9 cellular contexts compared by ENCODE assay signal in the genomic region with DNA sequence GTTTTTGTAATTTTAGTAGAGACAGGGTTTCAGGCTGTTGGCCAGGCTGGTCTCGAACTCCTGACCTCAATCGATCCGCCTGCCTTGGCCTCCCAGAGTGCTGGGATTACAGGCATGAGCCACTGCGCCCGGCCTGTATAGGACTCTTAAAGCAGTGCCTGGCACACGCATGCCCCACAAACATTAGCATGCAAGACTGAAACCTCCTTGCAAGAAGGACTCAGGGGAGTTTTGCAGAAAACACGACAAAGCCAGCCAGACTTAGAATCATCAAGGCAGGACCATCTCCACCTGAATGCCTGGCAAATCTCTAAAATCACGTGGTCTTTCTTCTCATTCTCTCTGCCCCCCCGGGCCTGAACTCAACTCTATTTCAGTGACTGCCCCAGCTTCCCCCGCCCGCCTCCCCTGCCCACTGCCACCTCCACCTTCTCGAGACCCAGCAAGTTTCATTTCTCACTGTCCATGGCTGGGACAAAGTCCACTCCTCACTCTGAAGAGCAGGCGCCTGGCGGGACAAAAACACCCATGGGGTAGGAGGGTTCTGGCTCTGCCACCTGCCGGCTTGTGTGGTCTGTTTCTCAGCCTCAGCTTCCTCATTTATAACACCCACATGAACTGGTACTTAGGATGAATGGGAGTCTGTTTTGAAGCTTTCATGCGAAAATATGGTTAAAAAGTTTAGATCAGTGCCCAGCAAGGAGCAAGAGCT. TPM values are rescaled to one million over a fixed set of nuclear protein-coding genes. Genes with fewer than 3 reads are reported as not detected.
A peak's percentile ranks its signal among the peaks of the same experiment; 100 is the strongest.
DNase-seq lines count a peak whose midpoint lies in the region; ATAC-seq and TF ChIP-seq lines count a peak whose summit lies in the region.
"Had no signal": no experiment of that assay in that cellular context is flagged by ENCODE, and none has a peak within 500 bp of the region (broad histone marks: within the 10 kb centered on the region; RNA-seq: fewer than 3 reads in every experiment).

No MANE protein-coding gene starts in this region.

- CTCF ChIA-PET in activated CD4-positive, alpha-beta memory T cell treated with anti-CD3 and anti-CD28 coated beads, Interleukin-2, amount 10 ng/mL, durations not matched to agents 7 days and 5 days (lab: Charles Lee): interaction anchor here (3.4 to 5.6 kb wide), 2 partner anchors 19 to 22 kb away, joined by 15 to 68 read pairs; no protein-coding TSS in a partner anchor

- peak overlapping the region; percentile 57 for H3K4me3 Mint-ChIP-seq in activated CD4-positive, alpha-beta memory T cell treated with anti-CD3 and anti-CD28 coated beads, Interleukin-2, amount 10 ng/mL, durations not matched to agents 7 days and 5 days

- in situ Hi-C loops in GM13977 (cut with MboI; ENCODE audit: low pct_unique_long_range_greater_than_20kb, low sequenced_read_pairs, unreplicated experiment): no loop called here

- ATAC-seq in GM18858 (IDR thresholded peaks at IDR 0.05; ENCODE audit: unreplicated experiment): no peak
- no peak for ATAC-seq in HG02973 (IDR thresholded peaks at IDR 0.05; ENCODE audit: unreplicated experiment)
- ATAC-seq in GM21360 (IDR thresholded peaks at IDR 0.05; ENCODE audit: unreplicated experiment): no peak
- no peak for ATAC-seq in GM18867 (IDR thresholded peaks at IDR 0.05; ENCODE audit: unreplicated experiment)

- POLR2A ChIA-PET in activated CD4-positive, alpha-beta memory T cell treated with anti-CD3 and anti-CD28 coated beads, Interleukin-2, amount 10 ng/mL, durations not matched to agents 7 days and 5 days (lab: Charles Lee): interaction anchor here (0.6 to 3.5 kb wide), 4 partner anchors 11 to 1456 kb away, joined by 3 to 24 read pairs (median 4); no protein-coding TSS in a partner anchor

- H3K4me1 Mint-ChIP-seq in activated CD4-positive, alpha-beta memory T cell treated with anti-CD3 and anti-CD28 coated beads, Interleukin-2, amount 10 ng/mL, durations not matched to agents 7 days and 5 days: peaks cover 28% of the 10 kb centered on the region

- TF ChIP-seq CTCF in GM13977 (IDR thresholded peaks at IDR 0.05; ENCODE audit: extremely low read depth, insufficient read depth, missing control alignments): peak; percentile 24

- H3K36me3 Mint-ChIP-seq in activated CD4-positive, alpha-beta memory T cell treated with anti-CD3 and anti-CD28 coated beads, Interleukin-2, amount 10 ng/mL, durations not matched to agents 7 days and 5 days (ENCODE audit: low read depth): peaks cover 19% of the 10 kb centered on the region

- peak; percentile 60 for DNase-seq in Ammon's horn (ENCODE audit: low spot score)
- DNase-seq in GM13977 (ENCODE audit: low spot score): peak; percentile 31
- DNase-seq in activated CD4-positive, alpha-beta memory T cell treated with anti-CD3 and anti-CD28 coated beads, Interleukin-2, amount 10 ng/mL, durations not matched to agents 7 days and 5 days: no peak
- peak; percentile 22 to 33 for DNase-seq in lung microvascular endothelial cell (ENCODE audit: low read depth in 2 of 2)
- DNase-seq: activated gamma-delta T cell had no signal

- H3K9me3 Mint-ChIP-seq in activated CD4-positive, alpha-beta memory T cell treated with anti-CD3 and anti-CD28 coated beads, Interleukin-2, amount 10 ng/mL, durations not matched to agents 7 days and 5 days: no peaks in the 10 kb centered on the region

- peak overlapping the region; percentile 64 for H3K27ac Mint-ChIP-seq in activated CD4-positive, alpha-beta memory T cell treated with anti-CD3 and anti-CD28 coated beads, Interleukin-2, amount 10 ng/mL, durations not matched to agents 7 days and 5 days

- H3K27me3 Mint-ChIP-seq in activated CD4-positive, alpha-beta memory T cell treated with anti-CD3 and anti-CD28 coated beads, Interleukin-2, amount 10 ng/mL, durations not matched to agents 7 days and 5 days: no peaks in the 10 kb centered on the region

RNA-seq across cellular contexts. Expression of gene TICAM1, which starts 2.4 kb away (rescaled TPM):
- total RNA-seq in activated CD4-positive, alpha-beta memory T cell treated with anti-CD3 and anti-CD28 coated beads, Interleukin-2, amount 10 ng/mL, durations not matched to agents 7 days and 5 days: 10 to 100 TPM; 25.9 to 26.0 TPM
- total RNA-seq in lung microvascular endothelial cell: 2.0 and 2.8 TPM in 2 replicates

RNA-seq across cellular contexts. Expression of gene FEM1A, which starts 37.6 kb away (rescaled TPM):
- total RNA-seq in activated CD4-positive, alpha-beta memory T cell treated with anti-CD3 and anti-CD28 coated beads, Interleukin-2, amount 10 ng/mL, durations not matched to agents 7 days and 5 days: 10 to 100 TPM; 10.2 to 10.3 TPM
- total RNA-seq in lung microvascular endothelial cell: 10.0 and 17.3 TPM in 2 replicates

RNA-seq across cellular contexts. Expression of gene PLIN3, which starts 38.3 kb away (rescaled TPM):
- total RNA-seq in activated CD4-positive, alpha-beta memory T cell treated with anti-CD3 and anti-CD28 coated beads, Interleukin-2, amount 10 ng/mL, durations not matched to agents 7 days and 5 days: 10 to 100 TPM; 36.3 to 40.5 TPM
- 44.0 and 70.2 TPM in 2 replicates for total RNA-seq in lung microvascular endothelial cell
